In the genomic region with DNA sequence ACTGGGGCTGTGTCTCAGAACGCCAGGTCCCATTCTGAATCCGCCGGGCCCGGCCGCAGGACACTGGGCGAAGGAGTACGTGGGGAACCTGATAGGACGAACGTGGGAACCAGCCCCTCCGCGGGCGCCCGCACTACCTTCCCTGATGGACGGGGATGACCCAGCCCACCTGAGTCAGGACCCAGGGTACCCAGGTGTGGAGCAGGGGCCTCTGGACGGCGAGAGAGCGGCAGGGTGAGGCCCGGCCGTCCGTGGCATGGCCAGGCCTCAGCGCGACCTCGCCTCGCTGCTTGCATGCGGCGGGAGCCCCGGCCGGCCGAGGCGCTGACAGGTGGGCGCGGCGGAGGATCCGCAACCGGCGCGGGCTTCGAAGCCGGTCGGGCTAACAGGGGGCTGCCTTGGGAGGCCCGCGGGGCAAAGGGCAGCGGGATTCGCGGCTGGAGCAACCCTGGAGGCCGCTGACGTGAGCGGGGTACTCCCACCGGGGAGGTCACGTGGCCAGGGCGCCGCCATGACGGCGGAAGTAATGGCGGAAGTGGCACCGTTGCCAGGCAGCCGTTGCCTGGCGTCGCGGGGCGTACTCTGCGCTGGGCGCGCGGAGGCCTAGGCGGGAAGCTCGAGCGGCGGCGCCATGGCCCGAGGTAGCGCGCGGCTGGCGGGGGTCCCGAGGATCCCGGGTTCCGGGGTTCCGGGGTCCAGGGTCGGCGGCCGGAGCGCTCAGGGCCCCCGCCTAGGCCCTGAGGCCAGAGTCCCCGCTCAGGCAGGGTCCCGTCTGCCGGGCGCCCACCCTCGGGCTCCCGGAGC, we compare ENCODE assay signal across 8 cellular contexts. TPM values are rescaled to one million over a fixed set of nuclear protein-coding genes. Genes with fewer than 3 reads are reported as not detected.
DNase-seq lines count a peak whose midpoint lies in the region; ATAC-seq and TF ChIP-seq lines count a peak whose summit lies in the region.

A gene (plus strand): TSS at position 580 of the 804 bp plus-strand sequence. CDS start 52 bp downstream, at position 632.

- H3K9me3 Mint-ChIP-seq in activated T-helper 1 cell treated with anti-CD3 and anti-CD28 coated beads, Interleukin-12 subunit alpha, Interleukin-12 subunit beta, Interleukin-2, Interleukin-4 antibody, amounts not matched to agents 30 ng/mL and 10 ng/mL and 1 ng/mL, durations not matched to agents 14 hours and 24 hours and 36 hours = no peaks in the 10 kb centered on the region
- no peaks in the 10 kb centered on the region for H3K9me3 Mint-ChIP-seq in naive B cell

- peak within 1 kb of the TSS; percentile 87 for H3K9ac ChIP-seq in DND-41 (ENCODE audit: low read depth, low read length)

- intact Hi-C loops in activated T-helper 1 cell treated with anti-CD3 and anti-CD28 coated beads, Interleukin-12 subunit alpha, Interleukin-12 subunit beta, Interleukin-2, Interleukin-4 antibody, amounts not matched to agents 30 ng/mL and 10 ng/mL and 1 ng/mL, durations not matched to agents 14 hours and 24 hours and 36 hours (cut with micrococcal nuclease) = loop anchor here (1.0 kb wide), 5 partner anchors 8 to 35 kb away; a partner anchor contains a TSS

- no peaks in the 10 kb centered on the region for H3K27me3 Mint-ChIP-seq in activated T-helper 1 cell treated with anti-CD3 and anti-CD28 coated beads, Interleukin-12 subunit alpha, Interleukin-12 subunit beta, Interleukin-2, Interleukin-4 antibody, amounts not matched to agents 30 ng/mL and 10 ng/mL and 1 ng/mL, durations not matched to agents 14 hours and 24 hours and 36 hours (ENCODE audit: insufficient read depth)
- H3K27me3 Mint-ChIP-seq in naive B cell = no peaks in the 10 kb centered on the region

- peak within 1 kb of the TSS; percentile 84 for H3K4me3 Mint-ChIP-seq in activated T-helper 1 cell treated with anti-CD3 and anti-CD28 coated beads, Interleukin-12 subunit alpha, Interleukin-12 subunit beta, Interleukin-2, Interleukin-4 antibody, amounts not matched to agents 30 ng/mL and 10 ng/mL and 1 ng/mL, durations not matched to agents 14 hours and 24 hours and 36 hours
- H3K4me3 Mint-ChIP-seq in naive B cell = peak within 1 kb of the TSS; percentile 76 to 91 (median 84)

- peak within 1 kb of the TSS; percentile 45 to 84 for H3K4me3 ChIP-seq in DND-41 (ENCODE audit: low read depth in 1 of 2, low read length in 2 of 2)

- H4K20me1 ChIP-seq in DND-41 (ENCODE audit: insufficient read depth, low read length) = 0 out of 2 replicates have a peak, but pooled peaks cover 3% of the 10 kb centered on the region

- peaks cover 38% of the 10 kb centered on the region for H3K79me2 ChIP-seq in DND-41 (ENCODE audit: insufficient read depth, low read length)

- H3K36me3 ChIP-seq in DND-41 (ENCODE audit: insufficient read depth, low read length) = peaks cover 36% of the 10 kb centered on the region

- H3K27me3 ChIP-seq in DND-41 (ENCODE audit: insufficient read depth, low read length, poor library complexity) = no peaks in the 10 kb centered on the region

- H3K4me1 ChIP-seq in DND-41 (ENCODE audit: insufficient read depth, low read length) = peaks cover 29% of the 10 kb centered on the region

- TF ChIP-seq CTCF in DND-41 (IDR thresholded peaks at IDR 0.05; ENCODE audit: borderline replicate concordance, extremely low read depth, low read length, poor library complexity, severe bottlenecking) = no peak

- DNase-seq in DND-41 (peak; percentile 93), GOT3 (lab: John Stamatoyannopoulos, UW) (peak; percentile 77), LHCN-M2 (ENCODE audit: low read depth) (peak; percentile 85), RPMI8226 (peak; percentile 99), fibroblast of gingiva (ENCODE audit: low read depth) (peak; percentile 91), naive B cell (peak; percentile 92)
- DNase-seq in activated T-helper 1 cell treated with anti-CD3 and anti-CD28 coated beads, Interleukin-12 subunit alpha, Interleukin-12 subunit beta, Interleukin-2, Interleukin-4 antibody, amounts not matched to agents 30 ng/mL and 10 ng/mL and 1 ng/mL, durations not matched to agents 14 hours and 24 hours and 36 hours (ENCODE audit: low spot score) = peak; percentile 92
- DNase-seq in stimulated activated CD8-positive, alpha-beta memory T cell treated with anti-CD3 and anti-CD28 coated beads, Interleukin-7, amount 100 ng/mL, for 48 hours (ENCODE audit: extremely low read depth in 1 of 2, low read depth in 1 of 2) = peak; percentile 82 to 92

- H3K36me3 Mint-ChIP-seq in activated T-helper 1 cell treated with anti-CD3 and anti-CD28 coated beads, Interleukin-12 subunit alpha, Interleukin-12 subunit beta, Interleukin-2, Interleukin-4 antibody, amounts not matched to agents 30 ng/mL and 10 ng/mL and 1 ng/mL, durations not matched to agents 14 hours and 24 hours and 36 hours (ENCODE audit: low read depth) = peaks cover 2% of the 10 kb centered on the region
- H3K36me3 Mint-ChIP-seq in naive B cell = no peaks in the 10 kb centered on the region

- H2AFZ ChIP-seq in DND-41 (ENCODE audit: low read depth, low read length) = peak within 1 kb of the TSS; percentile 85

- peak within 1 kb of the TSS; percentile 92 for H3K4me2 ChIP-seq in DND-41 (ENCODE audit: insufficient read depth, low read length)

- peak within 1 kb of the TSS; percentile 68 for H3K27ac Mint-ChIP-seq in activated T-helper 1 cell treated with anti-CD3 and anti-CD28 coated beads, Interleukin-12 subunit alpha, Interleukin-12 subunit beta, Interleukin-2, Interleukin-4 antibody, amounts not matched to agents 30 ng/mL and 10 ng/mL and 1 ng/mL, durations not matched to agents 14 hours and 24 hours and 36 hours
- peak within 1 kb of the TSS; percentile 49 to 95 (median 84) for H3K27ac Mint-ChIP-seq in naive B cell

- peak; percentile 88 for ATAC-seq in DND-41 (ENCODE audit: insufficient read depth, low read depth)
- peak; percentile 97 to 99 for ATAC-seq in naive B cell (ENCODE audit: low read depth in 2 of 2)

- H3K27ac ChIP-seq in DND-41 (ENCODE audit: low read length) = peak within 1 kb of the TSS; percentile 76

- no peaks in the 10 kb centered on the region for H3K9me3 ChIP-seq in DND-41 (ENCODE audit: insufficient read depth, low read length, severe bottlenecking)

- no peaks in the 10 kb centered on the region for H3K4me1 Mint-ChIP-seq in activated T-helper 1 cell treated with anti-CD3 and anti-CD28 coated beads, Interleukin-12 subunit alpha, Interleukin-12 subunit beta, Interleukin-2, Interleukin-4 antibody, amounts not matched to agents 30 ng/mL and 10 ng/mL and 1 ng/mL, durations not matched to agents 14 hours and 24 hours and 36 hours (ENCODE audit: low read depth)
- peaks cover 0 to 14% (median 8%) of the 10 kb centered on the region in 3 donors for H3K4me1 Mint-ChIP-seq in naive B cell

RNA-seq across cellular contexts. Expression of the gene that starts here (rescaled TPM):
- total RNA-seq in LHCN-M2 (2014; rRNA removed) = 23.4 and 29.1 TPM in 2 replicates
- 6.6 TPM for polyA plus RNA-seq in LHCN-M2 (2012)
- 81.2 and 82.3 TPM in 2 replicates for total RNA-seq in activated T-helper 1 cell treated with anti-CD3 and anti-CD28 coated beads, Interleukin-12 subunit alpha, Interleukin-12 subunit beta, Interleukin-2, Interleukin-4 antibody, amounts not matched to agents 30 ng/mL and 10 ng/mL and 1 ng/mL, durations not matched to agents 14 hours and 24 hours and 36 hours
- 1 to 10 TPM in 2 of 6 donors, under 1 TPM in 3, not detected in 1; 0.75 to 2.3 (median 0.90) TPM for polyA plus RNA-seq in naive B cell (ENCODE audit: low read depth in 6 of 6)

Comparison
In these comparisons a context has a peak if more than half of its experiments do, and no peak if none do; other contexts are left out.
1. Peak in every context shown above with its lines: DNase-seq, ATAC-seq, H3K4me3 ChIP-seq and H3K27ac ChIP-seq.